ENCODE assay signal across 8 cellular contexts in genomic region chr1:240189386-240189989, GRCh38.
DNase-seq lines count a peak whose midpoint lies in the region; ATAC-seq and TF ChIP-seq lines count a peak whose summit lies in the region.

No MANE protein-coding gene starts in this region.

- no peak overlapping the region for H3K27ac ChIP-seq in OCI-LY3 (ENCODE audit: low read length)

- H3K27ac Mint-ChIP-seq in stimulated activated memory B cell treated with anti-CD40 and anti-IgM and Interleukin-4, amounts not matched to agents 10 μg/mL and 1 μg/mL and 100 μg/mL, for 72 hours = no peak overlapping the region

- H3K4me3 ChIP-seq in OCI-LY3 (ENCODE audit: low read length) (peak overlapping the region; percentile 13; the same call in 1 of the 2 replicates), choroid plexus epithelial cell (ENCODE audit: low read depth, low read length) (no peak overlapping the region), mucosa of descending colon (no peak overlapping the region)

- H3K9me3 ChIP-seq in OCI-LY3 (ENCODE audit: insufficient read depth, low read length) (no peaks in the 10 kb centered on the region), mucosa of descending colon (no peaks in the 10 kb centered on the region)

- ATAC-seq in GM18868 (IDR thresholded peaks at IDR 0.05; ENCODE audit: unreplicated experiment) = peak; percentile 89
- ATAC-seq in HG03460 (IDR thresholded peaks at IDR 0.05; ENCODE audit: unreplicated experiment) = peak; percentile 60
- peak; percentile 57 for ATAC-seq in mucosa of descending colon
- ATAC-seq in stimulated activated memory B cell treated with anti-CD40 and anti-IgM and Interleukin-4, amounts not matched to agents 10 μg/mL and 1 μg/mL and 100 μg/mL, for 72 hours = no peak

- no peaks in the 10 kb centered on the region for H3K9me3 Mint-ChIP-seq in stimulated activated memory B cell treated with anti-CD40 and anti-IgM and Interleukin-4, amounts not matched to agents 10 μg/mL and 1 μg/mL and 100 μg/mL, for 72 hours

- TF ChIP-seq CTCF in OCI-LY3 (IDR thresholded peaks at IDR 0.05; ENCODE audit: low read depth, low read length) (peak; percentile 90), choroid plexus epithelial cell (conservative IDR thresholded peaks at IDR 0.05; ENCODE audit: low read depth, low read length) (peak; percentile 75), mucosa of descending colon (IDR thresholded peaks at IDR 0.05) (peak; percentile 62)

- no peaks in the 10 kb centered on the region for H3K36me3 Mint-ChIP-seq in stimulated activated memory B cell treated with anti-CD40 and anti-IgM and Interleukin-4, amounts not matched to agents 10 μg/mL and 1 μg/mL and 100 μg/mL, for 72 hours

- peaks cover 22% of the 10 kb centered on the region for H3K27me3 ChIP-seq in OCI-LY3 (ENCODE audit: low read depth, low read length)

- peak overlapping the region; percentile 59 for H3K4me2 ChIP-seq in OCI-LY3 (ENCODE audit: low read length)

- no peak overlapping the region for H3K4me3 Mint-ChIP-seq in stimulated activated memory B cell treated with anti-CD40 and anti-IgM and Interleukin-4, amounts not matched to agents 10 μg/mL and 1 μg/mL and 100 μg/mL, for 72 hours

- 0 out of 2 replicates have a peak overlapping the region, but pooled peaks have one; percentile 2 for H2AFZ ChIP-seq in OCI-LY3 (ENCODE audit: low read depth, low read length)

- H3K36me3 ChIP-seq in OCI-LY3 (replicated peaks; ENCODE audit: low read depth, low read length) (no peaks in the 10 kb centered on the region), mucosa of descending colon (ENCODE audit: low read depth) (no peaks in the 10 kb centered on the region)

- H3K79me2 ChIP-seq in OCI-LY3 (ENCODE audit: low read length) = no peaks in the 10 kb centered on the region

- no peak overlapping the region for H3K9ac ChIP-seq in OCI-LY3 (ENCODE audit: low read length)

- H3K27me3 Mint-ChIP-seq in stimulated activated memory B cell treated with anti-CD40 and anti-IgM and Interleukin-4, amounts not matched to agents 10 μg/mL and 1 μg/mL and 100 μg/mL, for 72 hours = peaks cover 11% of the 10 kb centered on the region

- peaks cover 28% of the 10 kb centered on the region for H3K4me1 ChIP-seq in OCI-LY3 (ENCODE audit: low read length)
- no peaks in the 10 kb centered on the region for H3K4me1 ChIP-seq in mucosa of descending colon (ENCODE audit: low read depth)

- H3K4me1 Mint-ChIP-seq in stimulated activated memory B cell treated with anti-CD40 and anti-IgM and Interleukin-4, amounts not matched to agents 10 μg/mL and 1 μg/mL and 100 μg/mL, for 72 hours = peaks cover 5% of the 10 kb centered on the region

- H4K20me1 ChIP-seq in OCI-LY3 (ENCODE audit: insufficient read depth, low read length) = no peaks in the 10 kb centered on the region

- peak; percentile 1 for DNase-seq in DMS153 (lab: John Stamatoyannopoulos, UW)
- peak; percentile 60 for DNase-seq in choroid plexus epithelial cell (ENCODE audit: low read depth)
- DNase-seq in mucosa of descending colon = peak in 1 of 3 donors; percentile 69
- DNase-seq in posterior vena cava (ENCODE audit: low spot score) = no peak

- intact Hi-C loops in mucosa of descending colon (cut with DNase I, micrococcal nuclease) (loop anchor here in 1 of 2 donors (10.0 kb wide), 1 partner anchor 165 kb away; no protein-coding TSS in a partner anchor), posterior vena cava (cut with DNase I) (no loop called here)
